Comparison of ENCODE assay signal across 14 cellular contexts in the genomic region with DNA sequence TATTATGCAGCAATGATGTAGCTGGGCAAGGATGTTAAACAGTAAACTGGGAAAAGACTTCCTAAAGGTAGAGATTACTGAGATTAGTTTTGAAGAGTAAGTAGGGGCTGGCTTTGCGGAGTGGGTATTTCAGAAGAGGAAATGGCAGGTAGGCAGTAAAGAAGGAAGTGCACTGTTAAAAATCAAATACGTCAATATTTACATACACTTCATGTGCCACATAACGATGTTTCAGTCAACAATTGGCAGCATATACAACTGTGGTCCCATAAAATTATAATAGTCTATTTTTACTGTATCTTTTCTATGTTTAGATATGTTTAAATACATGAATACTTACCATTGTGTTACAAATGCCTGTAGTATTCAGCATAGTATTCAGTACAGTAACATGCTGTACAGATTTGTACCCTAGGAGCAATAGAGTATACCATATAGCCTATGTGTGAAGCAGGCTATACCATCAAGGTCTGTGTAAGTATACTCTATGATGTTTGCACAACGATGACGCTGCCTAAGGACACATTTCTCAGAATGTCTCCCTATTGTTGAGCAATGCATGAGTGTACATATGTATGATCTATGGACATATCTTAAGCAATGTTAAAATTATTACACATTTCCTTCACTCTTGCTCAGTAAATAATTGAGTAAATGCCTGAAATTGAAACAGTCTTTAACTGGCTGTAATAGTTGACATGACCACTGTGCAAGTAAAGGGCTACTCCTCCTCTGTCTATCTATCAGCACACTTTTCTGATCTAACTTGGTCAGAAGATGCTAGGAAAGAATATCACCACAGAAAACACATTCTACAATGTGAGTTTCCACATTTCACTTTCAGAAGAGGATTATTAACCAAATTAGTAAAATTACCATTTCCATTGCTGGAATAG.
A peak's percentile ranks its signal among the peaks of the same experiment; 100 is the strongest.
DNase-seq lines count a peak whose midpoint lies in the region; ATAC-seq and TF ChIP-seq lines count a peak whose summit lies in the region.
"Had no signal": no experiment of that assay in that cellular context is flagged by ENCODE, and none has a peak within 500 bp of the region (broad histone marks: within the 10 kb centered on the region; RNA-seq: fewer than 3 reads in every experiment).

No MANE protein-coding gene starts in this region.

- H3K27ac Mint-ChIP-seq in T-cell = no peak overlapping the region
- H3K27ac Mint-ChIP-seq: activated naive CD8-positive, alpha-beta T cell treated with anti-CD3 and anti-CD28 coated beads, Interleukin-2, amount 50 U/mL, for 24 hours had no signal

- TF ChIP-seq CTCF in 22Rv1 (IDR thresholded peaks at IDR 0.05) = no peak

- H3K9me3 Mint-ChIP-seq in T-cell = no peaks in the 10 kb centered on the region
- H3K9me3 Mint-ChIP-seq: activated naive CD8-positive, alpha-beta T cell treated with anti-CD3 and anti-CD28 coated beads, Interleukin-2, amount 50 U/mL, for 24 hours had no signal

- POLR2A ChIA-PET in T-cell (lab: Charles Lee) = no interaction called here

- DNase-seq in ELR (ENCODE audit: low read depth) = peak; percentile 37
- DNase-seq in NCI-H748 treated with DMSO at 0.1 percent for 48 hours (lab: John Stamatoyannopoulos, UW) = peak; percentile 44
- peak; percentile 44 for DNase-seq in epithelial cell of prostate (ENCODE audit: low read depth, low spot score)
- DNase-seq in stimulated activated CD4-positive, alpha-beta T cell treated with anti-CD3 and anti-CD28 coated beads, Interleukin-4, amount 100 ng/mL, for 4 hours = no peak
- DNase-seq in activated CD4-positive, alpha-beta T cell treated with anti-CD3 and anti-CD28 coated beads, Interleukin-2, amount 50 U/mL, for 48 hours = no peak
- DNase-seq in T-cell = no peak
- no peak for DNase-seq in activated CD4-positive, alpha-beta T cell treated with anti-CD3 and anti-CD28 coated beads, Interleukin-2, amount 50 U/mL, for 1 hour
- DNase-seq: activated CD4-positive, alpha-beta T cell treated with anti-CD3 and anti-CD28 coated beads for 48 hours; activated naive CD8-positive, alpha-beta T cell treated with anti-CD3 and anti-CD28 coated beads, Interleukin-2, amount 50 U/mL, for 24 hours; activated T-cell treated with anti-CD3 and anti-CD28 coated beads, Interleukin-2, amount 50 U/mL, for 48 hours; cerebellar nuclear complex; stimulated activated CD4-positive, alpha-beta T cell treated with anti-CD3 and anti-CD28 coated beads, Interleukin-15, amount 100 ng/mL, for 24 hours; T-helper 2 cell had no signal

- H3K27ac ChIP-seq in 22Rv1 (peak overlapping the region; percentile 7; the same call in 1 of the 2 replicates), epithelial cell of prostate (no peak overlapping the region)

- CTCF ChIA-PET in T-cell (lab: Charles Lee) = no interaction called here

- ATAC-seq in T-cell (replicated peaks in 1 of 4) = no peak
- ATAC-seq: activated naive CD8-positive, alpha-beta T cell treated with anti-CD3 and anti-CD28 coated beads, Interleukin-2, amount 50 U/mL, for 24 hours had no signal

- H3K27me3 Mint-ChIP-seq in T-cell = no peaks in the 10 kb centered on the region
- H3K27me3 Mint-ChIP-seq: activated naive CD8-positive, alpha-beta T cell treated with anti-CD3 and anti-CD28 coated beads, Interleukin-2, amount 50 U/mL, for 24 hours had no signal

- no peak overlapping the region for H3K4me3 Mint-ChIP-seq in T-cell
- H3K4me3 Mint-ChIP-seq: activated naive CD8-positive, alpha-beta T cell treated with anti-CD3 and anti-CD28 coated beads, Interleukin-2, amount 50 U/mL, for 24 hours had no signal

- H3K36me3 Mint-ChIP-seq in T-cell = peaks cover 8% of the 10 kb centered on the region

- no peaks in the 10 kb centered on the region for H3K4me1 Mint-ChIP-seq in T-cell
- H3K4me1 Mint-ChIP-seq: activated naive CD8-positive, alpha-beta T cell treated with anti-CD3 and anti-CD28 coated beads, Interleukin-2, amount 50 U/mL, for 24 hours had no signal

Comparison
In these comparisons a context has a peak if more than half of its experiments do, and no peak if none do; other contexts are left out.
1. DNase-seq: peak in ELR (single experiment), NCI-H748 treated with DMSO at 0.1 percent for 48 hours (single experiment) and epithelial cell of prostate (single experiment); none in stimulated activated CD4-positive, alpha-beta T cell treated with anti-CD3 and anti-CD28 coated beads, Interleukin-4, amount 100 ng/mL, for 4 hours (0 of 2), activated CD4-positive, alpha-beta T cell treated with anti-CD3 and anti-CD28 coated beads, Interleukin-2, amount 50 U/mL, for 48 hours (0 of 2), T-cell (0 of 34) and activated CD4-positive, alpha-beta T cell treated with anti-CD3 and anti-CD28 coated beads, Interleukin-2, amount 50 U/mL, for 1 hour (single experiment).